ENCODE assay signal across 17 cellular contexts in the genomic region with DNA sequence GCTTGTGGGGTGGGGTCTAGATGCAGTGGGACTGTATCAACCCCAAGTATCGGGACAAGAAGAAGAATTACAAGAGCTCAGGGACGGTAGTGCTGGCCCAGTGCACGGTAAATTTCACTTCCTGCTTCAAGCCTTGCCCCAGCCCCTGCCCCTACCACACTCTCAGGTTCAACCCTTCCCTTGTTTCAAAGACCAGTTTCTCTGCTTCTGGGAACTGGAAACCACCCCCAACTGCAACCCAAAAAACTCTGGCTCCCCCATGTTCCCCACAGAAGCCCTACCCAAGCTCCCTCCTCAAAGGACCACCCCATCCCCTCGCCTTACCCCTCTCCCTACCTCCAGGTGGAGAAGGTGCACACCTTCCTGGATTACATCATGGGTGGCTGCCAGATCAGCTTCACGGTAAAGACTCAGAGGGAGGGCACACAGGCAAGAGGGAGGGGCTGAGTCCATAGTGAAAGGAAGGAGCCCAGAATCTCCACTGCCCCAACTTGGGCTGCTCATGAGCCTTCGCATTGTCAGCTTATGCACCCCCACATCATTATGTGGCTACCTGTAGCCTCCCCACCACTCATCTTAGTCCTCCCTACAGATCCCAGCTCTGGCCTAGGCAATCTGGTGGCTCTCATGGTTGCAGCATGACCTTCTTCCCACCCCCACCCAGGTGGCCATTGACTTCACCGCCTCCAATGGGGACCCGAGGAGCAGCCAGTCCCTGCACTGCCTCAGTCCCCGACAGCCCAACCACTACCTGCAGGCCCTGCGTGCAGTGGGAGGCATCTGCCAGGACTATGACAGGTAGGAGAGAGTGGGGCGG. TPM values are rescaled to one million over a fixed set of nuclear protein-coding genes. Genes with fewer than 3 reads are reported as not detected.
DNase-seq lines count a peak whose midpoint lies in the region; ATAC-seq lines count a peak whose summit lies in the region.
"Had no signal": no experiment of that assay in that cellular context is flagged by ENCODE, and none has a peak within 500 bp of the region (broad histone marks: within the 10 kb centered on the region; RNA-seq: fewer than 3 reads in every experiment).

No MANE protein-coding gene starts in this region.

- peaks cover 36% of the 10 kb centered on the region for H3K4me1 Mint-ChIP-seq in stimulated activated naive CD8-positive, alpha-beta T cell treated with anti-CD3 and anti-CD28 coated beads, Interleukin-15, amount 100 ng/mL, for 72 hours
- peaks cover 10% of the 10 kb centered on the region for H3K4me1 Mint-ChIP-seq in activated T-helper 17 cell treated with anti-CD3 and anti-CD28 coated beads, Interleukin-2, amount 50 U/mL, for 72 hours

- no peaks in the 10 kb centered on the region for H3K36me3 ChIP-seq in H7 (replicated peaks; ENCODE audit: control insufficient read depth, insufficient read depth, low read length)
- H3K36me3 ChIP-seq: brain microvascular endothelial cell had no signal

- H3K36me3 Mint-ChIP-seq in activated T-helper 17 cell treated with anti-CD3 and anti-CD28 coated beads, Interleukin-2, amount 50 U/mL, for 72 hours (ENCODE audit: low read depth): no peaks in the 10 kb centered on the region

- DNase-seq in stimulated activated naive CD8-positive, alpha-beta T cell treated with anti-CD3 and anti-CD28 coated beads, Interleukin-15, amount 100 ng/mL, for 72 hours: no peak
- DNase-seq in stimulated activated naive CD8-positive, alpha-beta T cell treated with anti-CD3 and anti-CD28 coated beads, Interleukin-15, Interleukin-2, amounts not matched to agents 100 U/mL and 50 U/mL, for 24 hours: no peak
- peak; percentile 52 for DNase-seq in H7
- no peak for DNase-seq in NCI-H1092 treated with DMSO at 0.1 percent for 48 hours (lab: John Stamatoyannopoulos, UW)
- no peak for DNase-seq in NCI-H2171 (lab: John Stamatoyannopoulos, UW)
- DNase-seq: activated CD4-positive, alpha-beta T cell treated with anti-CD3 and anti-CD28 coated beads, Interleukin-2, amount 50 U/mL, for 4 hours; activated gamma-delta T cell treated with Interleukin-2 at 50 U/mL for 16 hours; brain microvascular endothelial cell; effector memory CD4-positive, alpha-beta T cell; NCI-H1105; SHP77; T1000 had no signal

- H3K9me3 Mint-ChIP-seq in stimulated activated naive CD8-positive, alpha-beta T cell treated with anti-CD3 and anti-CD28 coated beads, Interleukin-15, amount 100 ng/mL, for 72 hours: no peaks in the 10 kb centered on the region
- H3K9me3 Mint-ChIP-seq in activated T-helper 17 cell treated with anti-CD3 and anti-CD28 coated beads, Interleukin-2, amount 50 U/mL, for 72 hours: no peaks in the 10 kb centered on the region
- H3K9me3 Mint-ChIP-seq: nephron had no signal

- H3K27ac Mint-ChIP-seq in stimulated activated naive CD8-positive, alpha-beta T cell treated with anti-CD3 and anti-CD28 coated beads, Interleukin-15, amount 100 ng/mL, for 72 hours: peak overlapping the region; percentile 60 to 81
- peak overlapping the region; percentile 59 for H3K27ac Mint-ChIP-seq in activated T-helper 17 cell treated with anti-CD3 and anti-CD28 coated beads, Interleukin-2, amount 50 U/mL, for 72 hours
- H3K27ac Mint-ChIP-seq: nephron had no signal

- no peaks in the 10 kb centered on the region for H3K27me3 Mint-ChIP-seq in stimulated activated naive CD8-positive, alpha-beta T cell treated with anti-CD3 and anti-CD28 coated beads, Interleukin-15, amount 100 ng/mL, for 72 hours
- H3K27me3 Mint-ChIP-seq in activated T-helper 17 cell treated with anti-CD3 and anti-CD28 coated beads, Interleukin-2, amount 50 U/mL, for 72 hours: peaks cover 5% of the 10 kb centered on the region

- peak; percentile 48 for ATAC-seq in stimulated activated naive CD8-positive, alpha-beta T cell treated with anti-CD3 and anti-CD28 coated beads, Interleukin-15, amount 100 ng/mL, for 72 hours
- no peak for ATAC-seq in stimulated activated naive CD8-positive, alpha-beta T cell treated with anti-CD3 and anti-CD28 coated beads, Interleukin-15, Interleukin-2, amounts not matched to agents 100 U/mL and 50 U/mL, for 24 hours
- no peak for ATAC-seq in activated T-helper 17 cell treated with anti-CD3 and anti-CD28 coated beads, Interleukin-2, amount 50 U/mL, for 72 hours (replicated peaks)
- ATAC-seq in GM18909 (IDR thresholded peaks at IDR 0.05; ENCODE audit: poor library complexity, unreplicated experiment) (no peak), HG03571 (IDR thresholded peaks at IDR 0.05; ENCODE audit: unreplicated experiment) (no peak)

- peak overlapping the region in 1 of 2 donors; percentile 36 for H3K4me3 Mint-ChIP-seq in stimulated activated naive CD8-positive, alpha-beta T cell treated with anti-CD3 and anti-CD28 coated beads, Interleukin-15, amount 100 ng/mL, for 72 hours
- H3K4me3 Mint-ChIP-seq in activated T-helper 17 cell treated with anti-CD3 and anti-CD28 coated beads, Interleukin-2, amount 50 U/mL, for 72 hours: no peak overlapping the region
- H3K4me3 Mint-ChIP-seq: nephron had no signal

- peaks cover 4% of the 10 kb centered on the region; the same call in 1 of the 2 replicates for H3K27me3 ChIP-seq in H7 (ENCODE audit: control insufficient read depth, insufficient read depth, low read length)

- no peak overlapping the region for H3K4me3 ChIP-seq in H7 (ENCODE audit: insufficient read depth, low read depth, low read length)

RNA-seq across cellular contexts. Expression of gene CPNE6, which starts 4.3 kb away (rescaled TPM):
- 0.04 TPM in 1 of 2 replicates, not detected in the other for total RNA-seq in H7 (2014; rRNA removed; shearing (Covaris generic))
- not detected for total RNA-seq in activated T-helper 17 cell treated with anti-CD3 and anti-CD28 coated beads, Interleukin-2, amount 50 U/mL, for 72 hours
- total RNA-seq: liver had no signal

RNA-seq across cellular contexts. Expression of gene PCK2, which starts 18.4 kb away (rescaled TPM):
- total RNA-seq in H7 (2014; rRNA removed; shearing (Covaris generic)): 73.7 and 80.1 TPM in 2 replicates
- 10 to 100 TPM; 31.4 to 57.6 TPM for total RNA-seq in activated T-helper 17 cell treated with anti-CD3 and anti-CD28 coated beads, Interleukin-2, amount 50 U/mL, for 72 hours

RNA-seq across cellular contexts. Expression of gene CARMIL3, which starts 23.9 kb away (rescaled TPM):
- total RNA-seq in H7 (2014; rRNA removed; shearing (Covaris generic)): 2.3 and 6.5 TPM in 2 replicates
- total RNA-seq in activated T-helper 17 cell treated with anti-CD3 and anti-CD28 coated beads, Interleukin-2, amount 50 U/mL, for 72 hours: 1 to 10 TPM; 2.1 to 4.2 TPM

RNA-seq across cellular contexts. Expression of gene DCAF11, which starts 38.9 kb away (rescaled TPM):
- total RNA-seq in H7 (2014; rRNA removed; shearing (Covaris generic)): 70.4 and 90.1 TPM in 2 replicates
- total RNA-seq in activated T-helper 17 cell treated with anti-CD3 and anti-CD28 coated beads, Interleukin-2, amount 50 U/mL, for 72 hours: 10 to 100 TPM; 72.4 to 94.8 TPM

RNA-seq across cellular contexts. Expression of gene NRL, which starts 39.1 kb away (rescaled TPM):
- total RNA-seq in H7 (2014; rRNA removed; shearing (Covaris generic)): 0.87 and 2.1 TPM in 2 replicates
- total RNA-seq in activated T-helper 17 cell treated with anti-CD3 and anti-CD28 coated beads, Interleukin-2, amount 50 U/mL, for 72 hours: 1 to 10 TPM; 1.7 to 2.5 TPM
